In genomic region chr14:89773151-89773550, GRCh38 we compare ENCODE assay signal across 9 cellular contexts.
DNase-seq lines count a peak whose midpoint lies in the region; ATAC-seq, FAIRE-seq and TF ChIP-seq lines count a peak whose summit lies in the region.
"Had no signal": no experiment of that assay in that cellular context is flagged by ENCODE, and none has a peak within 500 bp of the region (broad histone marks: within the 10 kb centered on the region; RNA-seq: fewer than 3 reads in every experiment).

No MANE protein-coding gene starts in this region.

- no peaks in the 10 kb centered on the region for H3F3A ChIP-seq in PC-9 (ENCODE audit: insufficient read depth, low read depth)

- H3K4me2 ChIP-seq in H1 (ENCODE audit: insufficient read depth in 1 of 2, low read depth in 2 of 2, low read length in 2 of 2) (peak overlapping the region; percentile 13 to 15; a peak in 2 of 4 replicates), PC-9 (no peak overlapping the region)

- H3K9me3 ChIP-seq in H1 (ENCODE audit: insufficient read depth in 2 of 2, low read depth in 1 of 2, low read length in 1 of 2) (no peaks in the 10 kb centered on the region), tibial artery (no peaks in the 10 kb centered on the region), PC-9 (ENCODE audit: insufficient read depth, low read depth) (no peaks in the 10 kb centered on the region)
- H3K9me3 ChIP-seq: tibial nerve had no signal

- no peaks in the 10 kb centered on the region for H3K79me1 ChIP-seq in H1 (ENCODE audit: low read depth, low read length)

- H3K4ac ChIP-seq in H1 (replicated peaks; ENCODE audit: insufficient read length, low read depth, low read length): no peak overlapping the region

- DNase-seq in H1 (ENCODE audit: low read depth in 1 of 2, low spot score in 2 of 2): no peak
- DNase-seq in tibial artery: no peak
- no peak for DNase-seq in PC-9
- DNase-seq in left cardiac atrium: no peak
- no peak for DNase-seq in activated CD4-positive, alpha-beta T cell treated with anti-CD3 and anti-CD28 coated beads, Interleukin-2, amount 50 U/mL, for 48 hours

- no peak for TF ChIP-seq RAD21 in H1 (IDR thresholded peaks at IDR 0.05 in 1 of 2, conservative IDR thresholded peaks at IDR 0.05 in 1 of 2; ENCODE audit: low read depth in 2 of 2, low read length in 2 of 2)

- peaks cover 3 to 12% (median 9%) of the 10 kb centered on the region in 4 experiments; a peak in 6 of 7 replicates for H3K4me1 ChIP-seq in H1 (replicated peaks in 1 of 4; ENCODE audit: control insufficient read depth in 3 of 4, insufficient read depth in 4 of 4, low read length in 3 of 4)
- no peaks in the 10 kb centered on the region for H3K4me1 ChIP-seq in tibial artery
- H3K4me1 ChIP-seq in PC-9 (replicated peaks; ENCODE audit: insufficient read depth): no peaks in the 10 kb centered on the region
- H3K4me1 ChIP-seq: tibial nerve had no signal

- no peak overlapping the region for H3K56ac ChIP-seq in H1 (replicated peaks; ENCODE audit: insufficient read length, low read depth, low read length)

- CTCF ChIA-PET in H1 (lab: Charles Lee; ENCODE audit: partially characterized antibody) (interaction anchor here (0.6 to 0.8 kb wide), 3 partner anchors 52 to 358 kb away, joined by 3 to 4 read pairs (median 3); no protein-coding TSS in a partner anchor), PC-9 (lab: Charles Lee) (no interaction called here)

- H3K9ac ChIP-seq in H1 (replicated peaks in 1 of 4; ENCODE audit: extremely low read depth in 1 of 4, low read depth in 3 of 4, low read length in 3 of 4): no peak overlapping the region

- H2BK5ac ChIP-seq in H1 (ENCODE audit: low read depth, low read length): peak overlapping the region; percentile 16; the same call in 1 of the 2 replicates

- H4K20me1 ChIP-seq in H1 (replicated peaks in 1 of 2; ENCODE audit: control insufficient read depth in 1 of 2, insufficient read depth in 2 of 2, low read length in 2 of 2) (no peaks in the 10 kb centered on the region), PC-9 (ENCODE audit: insufficient read depth) (no peaks in the 10 kb centered on the region)

- no peak for TF ChIP-seq CTCF in H1 (IDR thresholded peaks at IDR 0.05; ENCODE audit: control extremely low read depth in 1 of 3, insufficient read depth in 1 of 3, low read depth in 1 of 3, low read length in 3 of 3)
- no peak for TF ChIP-seq CTCF in tibial artery (IDR thresholded peaks at IDR 0.05)
- no peak for TF ChIP-seq CTCF in PC-9 (conservative IDR thresholded peaks at IDR 0.05)

- H2BK15ac ChIP-seq in H1 (ENCODE audit: low read length): no peak overlapping the region

- BruUV-seq in PC-9 (replicated peaks; lab: Mats Ljungman, UMichigan): no TSS peak

- H4K8ac ChIP-seq in H1 (ENCODE audit: extremely low read depth, insufficient read depth, low read length): no peak overlapping the region

- peak overlapping the region; percentile 18; the same call in 1 of the 2 replicates for H2BK12ac ChIP-seq in H1 (ENCODE audit: low read depth, low read length)

- peak overlapping the region; percentile 62; the same call in 1 of the 2 replicates for H2BK20ac ChIP-seq in H1 (ENCODE audit: low read length)

- FAIRE-seq in H1 (lab: Jason Lieb, UNC): no peak

- peak overlapping the region; percentile 82 for H4K91ac ChIP-seq in H1 (replicated peaks; ENCODE audit: insufficient read length, low read length)

- H3K79me2 ChIP-seq in H1 (ENCODE audit: control insufficient read depth in 1 of 2, insufficient read depth in 2 of 2, low read length in 2 of 2) (no peaks in the 10 kb centered on the region), PC-9 (ENCODE audit: low read depth) (no peaks in the 10 kb centered on the region)

- no peaks in the 10 kb centered on the region for H3K36me3 ChIP-seq in H1 (ENCODE audit: control insufficient read depth in 2 of 4, insufficient read depth in 4 of 4, low read length in 3 of 4)
- no peaks in the 10 kb centered on the region for H3K36me3 ChIP-seq in tibial artery
- no peaks in the 10 kb centered on the region for H3K36me3 ChIP-seq in PC-9 (ENCODE audit: low read depth)
- H3K36me3 ChIP-seq: tibial nerve had no signal

- WGBS in H1 (ENCODE audit: extremely low coverage in 1 of 2, insufficient coverage in 1 of 2, insufficient read length in 1 of 2, insufficient replicate concordance in 2 of 2, low coverage in 1 of 2, low lambda C conversion rate in 2 of 2, missing lambda C conversion rate in 1 of 2), 2 experiments: 82% methylated on average over 7 of the region's 7 CpGs; no CpG with 5 or more reads in 1 of the 2 experiments

- no peak overlapping the region for H3K23ac ChIP-seq in H1 (ENCODE audit: insufficient read length)

- H3K27ac ChIP-seq in H1 (ENCODE audit: low read depth, low read length): no peak overlapping the region
- no peak overlapping the region for H3K27ac ChIP-seq in tibial artery
- H3K27ac ChIP-seq in PC-9: no peak overlapping the region
- H3K27ac ChIP-seq: tibial nerve had no signal

- H3K9me2 ChIP-seq in PC-9 (ENCODE audit: insufficient read depth): no peaks in the 10 kb centered on the region

- no peak overlapping the region for H4K5ac ChIP-seq in H1 (ENCODE audit: insufficient read length, low read depth, low read length)

- H3K18ac ChIP-seq in H1 (ENCODE audit: extremely low read depth, low read length): no peak overlapping the region

- H2BK120ac ChIP-seq in H1 (replicated peaks; ENCODE audit: low read depth, low read length): peak overlapping the region; percentile 27

- no peaks in the 10 kb centered on the region; the same call in 1 of the 2 replicates for H3K23me2 ChIP-seq in H1 (ENCODE audit: low read depth, low read length)

- intact Hi-C loops in tibial artery (cut with DNase I; ENCODE audit: low total_unique reads): no loop called here
- intact Hi-C loops in PC-9 (cut with micrococcal nuclease; ENCODE audit: unreplicated experiment): no loop called here
- intact Hi-C loops in left cardiac atrium (cut with DNase I): no loop called here

- no peaks in the 10 kb centered on the region for H3K27me3 ChIP-seq in H1 (replicated peaks in 1 of 4; ENCODE audit: control insufficient read depth in 3 of 4, extremely low read depth in 1 of 4, insufficient read depth in 3 of 4, low read length in 3 of 4)
- no peaks in the 10 kb centered on the region for H3K27me3 ChIP-seq in tibial artery
- no peaks in the 10 kb centered on the region for H3K27me3 ChIP-seq in PC-9 (ENCODE audit: insufficient read depth, low read depth)
- H3K27me3 ChIP-seq: tibial nerve had no signal

- no peak for TF ChIP-seq EP300 in H1 (IDR thresholded peaks at IDR 0.05; ENCODE audit: borderline replicate concordance in 1 of 2, low read depth in 2 of 2, low read length in 2 of 2)

- H3K4me3 ChIP-seq in H1 (ENCODE audit: extremely low read depth in 1 of 4, insufficient read depth in 2 of 4, low read depth in 3 of 4, low read length in 4 of 4) (no peak overlapping the region), tibial artery (no peak overlapping the region), PC-9 (no peak overlapping the region)
- H3K4me3 ChIP-seq: tibial nerve had no signal

- no peak overlapping the region for H2AFZ ChIP-seq in H1 (ENCODE audit: low read length)
- H2AFZ ChIP-seq in PC-9: no peak overlapping the region

- POLR2A ChIA-PET in H1 (lab: Charles Lee; ENCODE audit: partially characterized antibody) (interaction anchor here (1.2 kb wide), 1 partner anchor 13 kb away, joined by 4 read pairs; no protein-coding TSS in a partner anchor), PC-9 (lab: Charles Lee; ENCODE audit: unreplicated experiment) (interaction anchor here (0.6 kb wide), 1 partner anchor 53 kb away, joined by 3 read pairs; no protein-coding TSS in a partner anchor)

- ATAC-seq in GM18511 (IDR thresholded peaks at IDR 0.05; ENCODE audit: unreplicated experiment) (peak; percentile 57), GM21390 (IDR thresholded peaks at IDR 0.05; ENCODE audit: unreplicated experiment) (peak; percentile 37), HG03354 (IDR thresholded peaks at IDR 0.05; ENCODE audit: poor library complexity, severe bottlenecking, unreplicated experiment) (peak; percentile 32), left cardiac atrium (no peak)

- H2AK5ac ChIP-seq in H1 (ENCODE audit: low read depth, low read length): no peak overlapping the region

- H3K14ac ChIP-seq in H1 (ENCODE audit: insufficient read length): no peak overlapping the region

- no peak for TF ChIP-seq POLR2A in H1 (IDR thresholded peaks at IDR 0.05; ENCODE audit: control extremely low read depth in 1 of 2, low read depth in 2 of 2, low read length in 2 of 2)

TF ChIP-seq in H1, 55 proteins besides CTCF, POLR2A, EP300 and RAD21:
- TF ChIP-seq CREB1 (IDR thresholded peaks at IDR 0.05) (no peak), SAP30 (IDR thresholded peaks at IDR 0.05; ENCODE audit: insufficient read depth, insufficient replicate concordance, low read length) (no peak), E2F6 (IDR thresholded peaks at IDR 0.05) (no peak), MAX (IDR thresholded peaks at IDR 0.05) (no peak), SP2 (IDR thresholded peaks at IDR 0.05; ENCODE audit: low read length) (no peak), ASH2L (IDR thresholded peaks at IDR 0.05; ENCODE audit: low read length) (no peak), HDAC2 (IDR thresholded peaks at IDR 0.05; ENCODE audit: borderline replicate concordance in 1 of 2, low read depth in 2 of 2, low read length in 2 of 2) (no peak), TAF7 (optimal IDR thresholded peaks at IDR 0.05; ENCODE audit: borderline replicate concordance, low read depth, low read length) (no peak), CEBPB (IDR thresholded peaks at IDR 0.05; ENCODE audit: low read depth, low read length) (no peak), POU5F1 (IDR thresholded peaks at IDR 0.05; ENCODE audit: low read depth, low read length) (no peak), EZH2 (IDR thresholded peaks at IDR 0.05; ENCODE audit: low read depth, low read length, severe bottlenecking) (no peak)

Comparison
In these comparisons a context has a peak if more than half of its experiments do, and no peak if none do; other contexts are left out.
1. ATAC-seq: peak in GM18511 (single experiment), GM21390 (single experiment) and HG03354 (single experiment); none in left cardiac atrium (0 of 2).